ENCODE assay signal across 18 cellular contexts in the genomic region with DNA sequence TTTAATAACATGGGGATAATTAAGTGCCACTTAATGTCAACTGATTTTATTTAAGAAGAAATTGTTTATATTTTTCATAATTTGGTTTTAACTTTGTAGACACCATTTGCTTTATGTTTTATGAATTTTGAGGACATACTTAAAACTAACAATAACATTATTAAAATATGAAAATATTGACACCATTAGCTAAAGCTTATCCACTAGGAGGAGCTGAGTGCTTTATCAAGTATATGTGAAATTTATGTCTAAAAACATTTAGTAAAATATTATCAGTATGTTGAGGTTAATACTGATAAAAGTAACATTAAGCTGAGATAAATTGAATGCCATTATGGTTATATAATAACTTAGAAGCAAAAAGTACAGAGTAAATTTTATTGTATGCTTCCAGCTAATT.
A peak's percentile ranks its signal among the peaks of the same experiment; 100 is the strongest.
DNase-seq lines count a peak whose midpoint lies in the region; ATAC-seq, FAIRE-seq and TF ChIP-seq lines count a peak whose summit lies in the region.
"Had no signal": no experiment of that assay in that cellular context is flagged by ENCODE, and none has a peak within 500 bp of the region (broad histone marks: within the 10 kb centered on the region; RNA-seq: fewer than 3 reads in every experiment).

No MANE protein-coding gene starts in this region.

- TF ChIP-seq CTCF in AG09319 (IDR thresholded peaks at IDR 0.05; ENCODE audit: low read depth, low read length) (peak; percentile 6; the same call in 1 of the 2 replicates), LNCaP clone FGC (IDR thresholded peaks at IDR 0.05; ENCODE audit: control insufficient read depth, extremely low read depth, insufficient read depth) (peak; percentile 34; the same call in 1 of the 2 replicates), body of pancreas (IDR thresholded peaks at IDR 0.05) (peak in 1 of 7 experiments; percentile 5), foreskin fibroblast (IDR thresholded peaks at IDR 0.05; ENCODE audit: low read depth, low read length) (no peak), tibial nerve (IDR thresholded peaks at IDR 0.05) (no peak)

- H3K9ac ChIP-seq in adipocyte (ENCODE audit: low read length): no peak overlapping the region

- H3K27ac ChIP-seq in body of pancreas: no peak overlapping the region
- no peak overlapping the region for H3K27ac ChIP-seq in tibial nerve

- H3K4me1 ChIP-seq in adipocyte (ENCODE audit: control insufficient read depth, insufficient read depth, low read length) (no peaks in the 10 kb centered on the region), body of pancreas (no peaks in the 10 kb centered on the region), tibial nerve (no peaks in the 10 kb centered on the region)

- no peak for TF ChIP-seq EP300 in tibial nerve (IDR thresholded peaks at IDR 0.05)

- no peak for TF ChIP-seq POLR2A in body of pancreas (IDR thresholded peaks at IDR 0.05)
- TF ChIP-seq POLR2A in tibial nerve (IDR thresholded peaks at IDR 0.05): no peak

- no peaks in the 10 kb centered on the region for H3K36me3 ChIP-seq in adipocyte (ENCODE audit: control insufficient read depth, insufficient read depth, low read length, severe bottlenecking)
- no peaks in the 10 kb centered on the region for H3K36me3 ChIP-seq in body of pancreas (replicated peaks in 1 of 2; ENCODE audit: insufficient read depth in 1 of 2, low read depth in 2 of 2)
- no peaks in the 10 kb centered on the region for H3K36me3 ChIP-seq in tibial nerve

- H3K9me3 ChIP-seq in adipocyte (ENCODE audit: control insufficient read depth, low read length): peaks cover 11% of the 10 kb centered on the region
- no peaks in the 10 kb centered on the region for H3K9me3 ChIP-seq in body of pancreas
- no peaks in the 10 kb centered on the region for H3K9me3 ChIP-seq in tibial nerve

- intact Hi-C loops in body of pancreas (cut with DNase I): no loop called here

- H3K27me3 ChIP-seq in adipocyte (replicated peaks; ENCODE audit: control insufficient read depth, insufficient read depth, low read length) (no peaks in the 10 kb centered on the region), body of pancreas (no peaks in the 10 kb centered on the region), tibial nerve (no peaks in the 10 kb centered on the region)

- DNase-seq in AG09319 (ENCODE audit: extremely low read depth, low read depth) (no peak), LNCaP clone FGC (ENCODE audit: low read depth) (no peak), adipocyte (ENCODE audit: low read depth) (peak; percentile 34), body of pancreas (no peak), foreskin fibroblast (no peak), NCI-H2029 (lab: John Stamatoyannopoulos, UW) (no peak), tibial nerve (ENCODE audit: low spot score in 2 of 2) (no peak)
- DNase-seq: CD4-positive, alpha-beta T cell; EL; H7; Kasumi-1; NCI-H1105 treated with DMSO at 0.1 percent for 48 hours; NCI-H187; NCI-H510A; Right ventricle myocardium superior had no signal

- peak; percentile 17 for FAIRE-seq in islet of Langerhans (lab: Jason Lieb, UNC)
- FAIRE-seq: GM19239 had no signal

- ATAC-seq in body of pancreas: no peak
- ATAC-seq: Panc1 had no signal

- H3K4me3 ChIP-seq in LNCaP clone FGC (ENCODE audit: low read depth, low read length) (no peak overlapping the region), adipocyte (ENCODE audit: low read length) (no peak overlapping the region), body of pancreas (no peak overlapping the region), foreskin fibroblast (ENCODE audit: low read depth in 1 of 2, low read length in 2 of 2) (no peak overlapping the region), tibial nerve (no peak overlapping the region)

Comparison
In these comparisons a context has a peak if more than half of its experiments do, and no peak if none do; other contexts are left out.
1. CTCF ChIP-seq: peak in AG09319 (single experiment) and LNCaP clone FGC (single experiment); none in foreskin fibroblast (single experiment) and tibial nerve (0 of 5).